Comparison of ENCODE assay signal across 22 cellular contexts in the genomic region with DNA sequence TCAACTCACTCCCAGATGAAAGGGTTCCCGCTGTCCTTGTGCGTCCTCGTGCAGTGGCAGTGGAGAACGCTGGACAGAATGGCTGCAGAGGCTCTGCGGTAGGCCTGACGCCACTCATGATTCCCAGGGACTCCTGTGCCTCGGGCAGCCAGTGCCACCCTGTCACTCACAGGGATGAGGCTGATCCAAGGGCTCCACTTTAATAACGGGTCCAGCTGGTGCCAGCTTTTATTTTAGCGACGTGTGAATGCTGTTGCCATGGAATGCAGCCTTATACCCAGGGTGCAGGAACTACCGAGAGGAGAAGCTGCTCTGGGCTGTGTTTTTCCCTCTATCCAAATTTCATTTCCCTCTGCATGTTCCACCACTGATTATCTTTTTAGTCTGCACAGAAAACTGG.
"Had no signal": no experiment of that assay in that cellular context is flagged by ENCODE, and none has a peak within 500 bp of the region (broad histone marks: within the 10 kb centered on the region; RNA-seq: fewer than 3 reads in every experiment).

No MANE protein-coding gene starts in this region.

- H3K4me2 ChIP-seq: SK-N-SH had no signal

- H3K9me3 Mint-ChIP-seq: activated CD4-positive, alpha-beta T cell treated with anti-CD3 and anti-CD28 coated beads, Interleukin-2, amount 10 ng/mL, durations not matched to agents 7 days and 5 days; activated naive CD4-positive, alpha-beta T cell treated with anti-CD3 and anti-CD28 coated beads, Interleukin-2, amount 10 ng/mL, durations not matched to agents 7 days and 5 days; activated T-cell treated with anti-CD3 and anti-CD28 coated beads, Interleukin-2, amount 50 U/mL, for 72 hours; activated T-helper 2 cell treated with anti-CD3 and anti-CD28 coated beads, Interferon-gamma antibody, Interleukin-2, Interleukin-4, amounts not matched to agents 10 μg/mL and 5 μg/mL and 100 μg/mL, durations not matched to agents 14 hours and 24 hours and 36 hours had no signal

- H3K36me3 ChIP-seq: SJCRH30 had no signal

- H3K27ac ChIP-seq: SJCRH30, VCaP had no signal

- H3K9ac ChIP-seq: SK-N-SH had no signal

- H3K4me1 Mint-ChIP-seq: activated naive CD4-positive, alpha-beta T cell treated with anti-CD3 and anti-CD28 coated beads, Interleukin-2, amount 10 ng/mL, durations not matched to agents 7 days and 5 days had no signal

- H3K4me3 Mint-ChIP-seq: activated CD4-positive, alpha-beta memory T cell treated with anti-CD3 and anti-CD28 coated beads for 36 hours; activated CD4-positive, alpha-beta T cell treated with anti-CD3 and anti-CD28 coated beads, Interleukin-2, amount 10 ng/mL, durations not matched to agents 7 days and 5 days; activated naive CD4-positive, alpha-beta T cell treated with anti-CD3 and anti-CD28 coated beads, Interleukin-2, amount 10 ng/mL, durations not matched to agents 7 days and 5 days; activated naive CD8-positive, alpha-beta T cell treated with anti-CD3 and anti-CD28 coated beads for 36 hours had no signal

- DNase-seq: activated CD4-positive, alpha-beta memory T cell treated with anti-CD3 and anti-CD28 coated beads for 36 hours; activated CD4-positive, alpha-beta T cell treated with anti-CD3 and anti-CD28 coated beads, Interleukin-2, amount 10 ng/mL, durations not matched to agents 7 days and 5 days; activated CD4-positive, CD25-positive, alpha-beta regulatory T cell; activated CD8-positive, alpha-beta memory T cell treated with anti-CD3 and anti-CD28 coated beads for 24 hours; activated gamma-delta T cell treated with Interleukin-2 at 50 U/mL for 16 hours; activated naive CD4-positive, alpha-beta T cell treated with anti-CD3 and anti-CD28 coated beads, Interleukin-2, amount 10 ng/mL, durations not matched to agents 7 days and 5 days; activated naive CD8-positive, alpha-beta T cell treated with anti-CD3 and anti-CD28 coated beads for 36 hours; activated T-cell treated with anti-CD3 and anti-CD28 coated beads for 4 hours; activated T-cell treated with anti-CD3 and anti-CD28 coated beads, Interleukin-2, amount 50 U/mL, for 72 hours; Kasumi-1; KBM-7; NCI-H1092; NCI-H1930; NCI-H2171 treated with DMSO at 0.1 percent for 48 hours; NCI-H226; NCI-H526; NCI-H774; SJCRH30; SK-N-SH; T-helper 1 cell had no signal

- H3K36me3 Mint-ChIP-seq: activated CD4-positive, alpha-beta memory T cell treated with anti-CD3 and anti-CD28 coated beads for 36 hours; activated naive CD4-positive, alpha-beta T cell treated with anti-CD3 and anti-CD28 coated beads, Interleukin-2, amount 10 ng/mL, durations not matched to agents 7 days and 5 days; activated naive CD8-positive, alpha-beta T cell treated with anti-CD3 and anti-CD28 coated beads for 36 hours had no signal

- H3K4me3 ChIP-seq: SJCRH30 had no signal

- ATAC-seq: activated T-cell treated with anti-CD3 and anti-CD28 coated beads, Interleukin-2, amount 50 U/mL, for 72 hours had no signal

- H3K27ac Mint-ChIP-seq: activated CD4-positive, alpha-beta memory T cell treated with anti-CD3 and anti-CD28 coated beads for 36 hours; activated CD4-positive, alpha-beta T cell treated with anti-CD3 and anti-CD28 coated beads, Interleukin-2, amount 10 ng/mL, durations not matched to agents 7 days and 5 days; activated naive CD4-positive, alpha-beta T cell treated with anti-CD3 and anti-CD28 coated beads, Interleukin-2, amount 10 ng/mL, durations not matched to agents 7 days and 5 days; activated naive CD8-positive, alpha-beta T cell treated with anti-CD3 and anti-CD28 coated beads for 36 hours; activated T-cell treated with anti-CD3 and anti-CD28 coated beads, Interleukin-2, amount 50 U/mL, for 72 hours; activated T-helper 2 cell treated with anti-CD3 and anti-CD28 coated beads, Interferon-gamma antibody, Interleukin-2, Interleukin-4, amounts not matched to agents 10 μg/mL and 5 μg/mL and 100 μg/mL, durations not matched to agents 14 hours and 24 hours and 36 hours had no signal

- H3K9me2 ChIP-seq: SK-N-SH had no signal

- H3K9me3 ChIP-seq: SJCRH30, SK-N-SH had no signal
